9 cellular contexts compared by ENCODE assay signal in the genomic region with DNA sequence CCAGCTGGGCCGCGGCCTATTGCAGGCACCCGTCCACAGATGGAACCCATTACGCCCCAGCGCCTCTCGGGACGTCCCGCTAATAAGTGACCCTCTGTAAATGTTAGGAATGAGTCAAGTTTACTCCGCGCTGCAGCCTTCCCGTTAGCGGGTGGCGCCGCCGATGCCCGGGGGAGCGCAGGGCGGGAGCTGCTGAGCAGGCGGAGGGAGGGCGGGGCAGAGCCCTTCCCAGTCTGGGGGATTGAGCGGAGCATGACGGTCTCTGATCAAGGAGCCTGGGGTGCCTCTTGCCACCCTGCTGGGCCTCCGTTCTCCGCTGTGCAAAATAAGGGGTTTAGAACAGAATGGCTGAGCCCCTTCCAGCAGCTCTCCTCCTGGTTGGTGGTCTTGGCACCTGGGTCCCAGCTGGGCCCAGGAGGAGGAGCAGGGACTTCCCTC. TPM values are rescaled to one million over a fixed set of nuclear protein-coding genes. Genes with fewer than 3 reads are reported as not detected.
A peak's percentile ranks its signal among the peaks of the same experiment; 100 is the strongest.
DNase-seq lines count a peak whose midpoint lies in the region; ATAC-seq, FAIRE-seq and TF ChIP-seq lines count a peak whose summit lies in the region.
"Had no signal": no experiment of that assay in that cellular context is flagged by ENCODE, and none has a peak within 500 bp of the region (broad histone marks: within the 10 kb centered on the region; RNA-seq: fewer than 3 reads in every experiment).

No MANE protein-coding gene starts in this region.

- peak; percentile 24 for ATAC-seq in upper lobe of right lung
- no peak for ATAC-seq in GM21447 (IDR thresholded peaks at IDR 0.05; ENCODE audit: unreplicated experiment)

- FAIRE-seq in kidney (lab: Jason Lieb, UNC) = no peak

- in situ Hi-C loops in brain microvascular endothelial cell (cut with HindIII; ENCODE audit: low pct_ligation_motif_present, low sequenced_read_pairs) = no loop called here

- no peaks in the 10 kb centered on the region for H3K9me3 ChIP-seq in kidney (ENCODE audit: control insufficient read depth in 1 of 2, low read length in 2 of 2)
- no peaks in the 10 kb centered on the region for H3K9me3 ChIP-seq in upper lobe of right lung
- H3K9me3 ChIP-seq: gastrocnemius medialis had no signal

- H3K27ac ChIP-seq in brain microvascular endothelial cell (no peak overlapping the region), kidney (ENCODE audit: low read depth in 2 of 2, low read length in 2 of 2) (no peak overlapping the region), upper lobe of right lung (peak overlapping the region; percentile 32)
- H3K27ac ChIP-seq: gastrocnemius medialis had no signal

- H3K4me1 ChIP-seq in kidney (ENCODE audit: control insufficient read depth in 1 of 2, insufficient read depth in 1 of 2, low read depth in 1 of 2, low read length in 2 of 2) (peaks cover 7 to 9% of the 10 kb centered on the region in 2 donors), upper lobe of right lung (peaks cover 30% of the 10 kb centered on the region)

- DNase-seq in NCI-H2227 (lab: John Stamatoyannopoulos, UW; ENCODE audit: unreplicated experiment) (peak; percentile 18), NCI-H2227 treated with DMSO at 0.1 percent for 48 hours (lab: John Stamatoyannopoulos, UW) (no peak), brain microvascular endothelial cell (peak; percentile 30), kidney (peak; percentile 97), upper lobe of right lung (peak; percentile 76), T-helper 9 cell (no peak), GM19240 (ENCODE audit: insufficient read length, low spot score) (no peak)

- H3K4me3 ChIP-seq in brain microvascular endothelial cell (ENCODE audit: low read depth, low read length) (no peak overlapping the region), kidney (ENCODE audit: low read length in 2 of 2) (no peak overlapping the region), upper lobe of right lung (no peak overlapping the region)
- H3K4me3 ChIP-seq: gastrocnemius medialis had no signal

- H3K36me3 ChIP-seq in brain microvascular endothelial cell (replicated peaks) = no peaks in the 10 kb centered on the region
- no peaks in the 10 kb centered on the region for H3K36me3 ChIP-seq in kidney (ENCODE audit: control insufficient read depth in 1 of 2, insufficient read depth in 2 of 2, low read length in 2 of 2)
- H3K36me3 ChIP-seq in upper lobe of right lung = no peaks in the 10 kb centered on the region
- H3K36me3 ChIP-seq: gastrocnemius medialis had no signal

- no peak overlapping the region for H3K9ac ChIP-seq in kidney (ENCODE audit: low read length in 2 of 2)

- TF ChIP-seq CTCF in brain microvascular endothelial cell (IDR thresholded peaks at IDR 0.05; ENCODE audit: low read depth, low read length, missing control alignments) (no peak), kidney (IDR thresholded peaks at IDR 0.05; ENCODE audit: borderline replicate concordance, extremely low read depth, insufficient read depth) (no peak), upper lobe of right lung (IDR thresholded peaks at IDR 0.05) (no peak)

- intact Hi-C loops in kidney (cut with DNase I) (no loop called here), upper lobe of right lung (cut with DNase I) (no loop called here)

- H3K27me3 ChIP-seq in brain microvascular endothelial cell (replicated peaks) (peaks cover 2% of the 10 kb centered on the region), upper lobe of right lung (peaks cover 11% of the 10 kb centered on the region)

RNA-seq across cellular contexts. Expression of a gene that starts 10.5 kb away (rescaled TPM):
- total RNA-seq in kidney (0.13 TPM), upper lobe of right lung (0.26 TPM)
- polyA plus RNA-seq in kidney (ENCODE audit: insufficient read depth, low read depth, low replicate concordance) = not detected

RNA-seq across cellular contexts. Expression of a gene that starts 20.6 kb away (rescaled TPM):
- total RNA-seq in kidney (6.1 TPM), upper lobe of right lung (22.2 TPM)
- 28.5 TPM for polyA plus RNA-seq in kidney (ENCODE audit: insufficient read depth, low read depth, low replicate concordance)
- total RNA-seq: gastrocnemius medialis had no signal

RNA-seq across cellular contexts. Expression of a gene that starts 48.0 kb away (rescaled TPM):
- total RNA-seq in kidney (0.09 TPM), upper lobe of right lung (not detected)
- polyA plus RNA-seq in kidney (ENCODE audit: insufficient read depth, low read depth, low replicate concordance) = 12.5 TPM

Comparison
In these comparisons a context has a peak if more than half of its experiments do, and no peak if none do; other contexts are left out.
1. DNase-seq: peak in NCI-H2227 (single experiment), brain microvascular endothelial cell (single experiment), kidney (single experiment) and upper lobe of right lung (single experiment); none in NCI-H2227 treated with DMSO at 0.1 percent for 48 hours (single experiment), T-helper 9 cell (single experiment) and GM19240 (single experiment).